Comparison of ENCODE assay signal across 15 cellular contexts in genomic region chr10:48279081-48279751, GRCh38. TPM values are rescaled to one million over a fixed set of nuclear protein-coding genes. Genes with fewer than 3 reads are reported as not detected.
DNase-seq lines count a peak whose midpoint lies in the region; ATAC-seq, FAIRE-seq and TF ChIP-seq lines count a peak whose summit lies in the region.
"Had no signal": no experiment of that assay in that cellular context is flagged by ENCODE, and none has a peak within 500 bp of the region (broad histone marks: within the 10 kb centered on the region; RNA-seq: fewer than 3 reads in every experiment).

No MANE protein-coding gene starts in this region.

- no peaks in the 10 kb centered on the region for H3K4me1 ChIP-seq in gastrocnemius medialis
- H3K4me1 ChIP-seq in pancreas: no peaks in the 10 kb centered on the region
- H3K4me1 ChIP-seq in heart left ventricle: no peaks in the 10 kb centered on the region
- no peaks in the 10 kb centered on the region for H3K4me1 ChIP-seq in gastroesophageal sphincter
- H3K4me1 ChIP-seq: A549 had no signal

- H3K27ac Mint-ChIP-seq in activated naive CD8-positive, alpha-beta T cell treated with anti-CD3 and anti-CD28 coated beads, Interleukin-2, amount 50 U/mL, for 24 hours: no peak overlapping the region
- H3K27ac Mint-ChIP-seq in activated naive CD8-positive, alpha-beta T cell treated with anti-CD3 and anti-CD28 coated beads for 36 hours: no peak overlapping the region
- H3K27ac Mint-ChIP-seq: activated CD4-positive, alpha-beta T cell treated with anti-CD3 and anti-CD28 coated beads for 36 hours; activated naive CD4-positive, alpha-beta T cell treated with anti-CD3 and anti-CD28 coated beads, Interleukin-2, amount 50 U/mL, for 24 hours had no signal

- TF ChIP-seq POLR2A in gastrocnemius medialis (IDR thresholded peaks at IDR 0.05): no peak
- no peak for TF ChIP-seq POLR2A in heart left ventricle (IDR thresholded peaks at IDR 0.05)
- TF ChIP-seq POLR2A in gastroesophageal sphincter (IDR thresholded peaks at IDR 0.05): no peak

- no peak for TF ChIP-seq CTCF in gastrocnemius medialis (IDR thresholded peaks at IDR 0.05 in 4 of 5, conservative IDR thresholded peaks at IDR 0.05 in 1 of 5)
- TF ChIP-seq CTCF in pancreas (IDR thresholded peaks at IDR 0.05): no peak
- TF ChIP-seq CTCF in heart left ventricle (IDR thresholded peaks at IDR 0.05): no peak
- no peak for TF ChIP-seq CTCF in gastroesophageal sphincter (IDR thresholded peaks at IDR 0.05)

- WGBS in pancreas, 2 donors: 77 to 84% methylated on average over 2 of the region's 2 CpGs
- WGBS in heart left ventricle, 4 donors: 82 to 90% (median 85%) methylated on average over 2 of the region's 2 CpGs
- WGBS in gastroesophageal sphincter (ENCODE audit: low coverage in 1 of 2), 2 donors: 80 to 93% methylated on average over 2 of the region's 2 CpGs

- H3K27ac ChIP-seq in gastrocnemius medialis (no peak overlapping the region), pancreas (no peak overlapping the region), heart left ventricle (no peak overlapping the region), gastroesophageal sphincter (no peak overlapping the region)
- H3K27ac ChIP-seq: A549, coronary artery had no signal

- no peaks in the 10 kb centered on the region for H3K4me1 Mint-ChIP-seq in activated naive CD8-positive, alpha-beta T cell treated with anti-CD3 and anti-CD28 coated beads, Interleukin-2, amount 50 U/mL, for 24 hours
- H3K4me1 Mint-ChIP-seq in activated naive CD8-positive, alpha-beta T cell treated with anti-CD3 and anti-CD28 coated beads for 36 hours: no peaks in the 10 kb centered on the region
- H3K4me1 Mint-ChIP-seq: activated CD4-positive, alpha-beta T cell treated with anti-CD3 and anti-CD28 coated beads for 36 hours; activated naive CD4-positive, alpha-beta T cell treated with anti-CD3 and anti-CD28 coated beads, Interleukin-2, amount 50 U/mL, for 24 hours had no signal

- intact Hi-C loops in gastrocnemius medialis (cut with DNase I; ENCODE audit: low total_unique reads): no loop called here
- intact Hi-C loops in pancreas (cut with DNase I): no loop called here
- intact Hi-C loops in heart left ventricle (cut with DNase I): no loop called here

- H3K36me3 ChIP-seq in gastrocnemius medialis (no peaks in the 10 kb centered on the region), pancreas (no peaks in the 10 kb centered on the region), heart left ventricle (no peaks in the 10 kb centered on the region), gastroesophageal sphincter (no peaks in the 10 kb centered on the region)

- no peak overlapping the region for H3K4me3 Mint-ChIP-seq in activated naive CD8-positive, alpha-beta T cell treated with anti-CD3 and anti-CD28 coated beads, Interleukin-2, amount 50 U/mL, for 24 hours
- H3K4me3 Mint-ChIP-seq in activated naive CD8-positive, alpha-beta T cell treated with anti-CD3 and anti-CD28 coated beads for 36 hours: no peak overlapping the region
- H3K4me3 Mint-ChIP-seq: activated CD4-positive, alpha-beta T cell treated with anti-CD3 and anti-CD28 coated beads for 36 hours; activated naive CD4-positive, alpha-beta T cell treated with anti-CD3 and anti-CD28 coated beads, Interleukin-2, amount 50 U/mL, for 24 hours had no signal

- H3K9me3 Mint-ChIP-seq in activated naive CD8-positive, alpha-beta T cell treated with anti-CD3 and anti-CD28 coated beads, Interleukin-2, amount 50 U/mL, for 24 hours: peaks cover 6% of the 10 kb centered on the region
- H3K9me3 Mint-ChIP-seq in activated naive CD8-positive, alpha-beta T cell treated with anti-CD3 and anti-CD28 coated beads for 36 hours: peaks cover 11% of the 10 kb centered on the region

- no peak for DNase-seq in activated naive CD8-positive, alpha-beta T cell treated with anti-CD3 and anti-CD28 coated beads, Interleukin-2, amount 50 U/mL, for 24 hours
- DNase-seq in activated naive CD8-positive, alpha-beta T cell treated with anti-CD3 and anti-CD28 coated beads for 36 hours: no peak
- no peak for DNase-seq in gastrocnemius medialis
- no peak for DNase-seq in pancreas
- DNase-seq in heart left ventricle: no peak
- DNase-seq: activated CD4-positive, alpha-beta T cell treated with anti-CD3 and anti-CD28 coated beads for 36 hours; foreskin melanocyte; NCI-H526 had no signal

- no peak for TF ChIP-seq EP300 in gastroesophageal sphincter (IDR thresholded peaks at IDR 0.05)

- H3K4me3 ChIP-seq in gastrocnemius medialis (no peak overlapping the region), pancreas (no peak overlapping the region), heart left ventricle (no peak overlapping the region), gastroesophageal sphincter (no peak overlapping the region)
- H3K4me3 ChIP-seq: A549, coronary artery had no signal

- in situ Hi-C loops in gastrocnemius medialis (cut with MboI; ENCODE audit: low sequenced_read_pairs in 4 of 4): no loop called here

- no peak for FAIRE-seq in pancreas (lab: Jason Lieb, UNC)
- FAIRE-seq: A549 had no signal

- H3K9me3 ChIP-seq in gastrocnemius medialis (peaks cover 0 to 5% (median 0%) of the 10 kb centered on the region in 3 donors), pancreas (no peaks in the 10 kb centered on the region), heart left ventricle (peaks cover 0 to 16% (median 2%) of the 10 kb centered on the region in 12 donors), gastroesophageal sphincter (peaks cover 0 to 21% (median 0%) of the 10 kb centered on the region in 3 donors)

- H3K27me3 ChIP-seq in gastrocnemius medialis: no peaks in the 10 kb centered on the region
- no peaks in the 10 kb centered on the region for H3K27me3 ChIP-seq in pancreas
- H3K27me3 ChIP-seq in heart left ventricle: no peaks in the 10 kb centered on the region
- H3K27me3 ChIP-seq in gastroesophageal sphincter: peaks cover 6% of the 10 kb centered on the region

- H3K27me3 Mint-ChIP-seq in activated naive CD8-positive, alpha-beta T cell treated with anti-CD3 and anti-CD28 coated beads, Interleukin-2, amount 50 U/mL, for 24 hours: peaks cover 9% of the 10 kb centered on the region
- H3K27me3 Mint-ChIP-seq in activated naive CD8-positive, alpha-beta T cell treated with anti-CD3 and anti-CD28 coated beads for 36 hours: peaks cover 7% of the 10 kb centered on the region

- peak; percentile 43 for ATAC-seq in activated naive CD8-positive, alpha-beta T cell treated with anti-CD3 and anti-CD28 coated beads, Interleukin-2, amount 50 U/mL, for 24 hours
- ATAC-seq in GM21737 (IDR thresholded peaks at IDR 0.05; ENCODE audit: unreplicated experiment): peak; percentile 73
- ATAC-seq in HG03139 (IDR thresholded peaks at IDR 0.05; ENCODE audit: unreplicated experiment): peak; percentile 62
- ATAC-seq in gastrocnemius medialis: no peak
- ATAC-seq in pancreas: no peak
- ATAC-seq in heart left ventricle: no peak
- ATAC-seq in gastroesophageal sphincter: no peak
- ATAC-seq: A549; activated CD4-positive, alpha-beta T cell treated with anti-CD3 and anti-CD28 coated beads for 36 hours; left lobe of liver had no signal

- H3K36me3 Mint-ChIP-seq in activated naive CD8-positive, alpha-beta T cell treated with anti-CD3 and anti-CD28 coated beads, Interleukin-2, amount 50 U/mL, for 24 hours (ENCODE audit: low read depth): no peaks in the 10 kb centered on the region
- H3K36me3 Mint-ChIP-seq in activated naive CD8-positive, alpha-beta T cell treated with anti-CD3 and anti-CD28 coated beads for 36 hours: peaks cover 1% of the 10 kb centered on the region
- H3K36me3 Mint-ChIP-seq: activated naive CD4-positive, alpha-beta T cell treated with anti-CD3 and anti-CD28 coated beads, Interleukin-2, amount 50 U/mL, for 24 hours had no signal

RNA-seq across cellular contexts. Expression of gene FRMPD2, which starts 4.7 kb away (rescaled TPM):
- not detected for total RNA-seq in activated naive CD8-positive, alpha-beta T cell treated with anti-CD3 and anti-CD28 coated beads for 36 hours
- not detected for total RNA-seq in gastrocnemius medialis
- total RNA-seq in pancreas: under 1 TPM; 0.13 to 0.47 (median 0.24) TPM
- under 1 TPM; 0.08 to 0.28 TPM for polyA plus RNA-seq in pancreas
- total RNA-seq in heart left ventricle: under 1 TPM in 2 of 9 donors, not detected in 7; 0.20 to 0.66 TPM
- polyA plus RNA-seq in heart left ventricle: not detected
- under 1 TPM in 1 of 4 donors, not detected in 3; 0.19 TPM for total RNA-seq in gastroesophageal sphincter
- total RNA-seq: activated CD4-positive, alpha-beta T cell treated with anti-CD3 and anti-CD28 coated beads for 36 hours; left lobe of liver had no signal

RNA-seq across cellular contexts. Expression of gene MAPK8, which starts 27.3 kb away (rescaled TPM):
- total RNA-seq in activated naive CD8-positive, alpha-beta T cell treated with anti-CD3 and anti-CD28 coated beads for 36 hours: 10 to 100 TPM; 43.2 to 44.8 TPM
- total RNA-seq in gastrocnemius medialis: 10 to 100 TPM; 25.6 to 52.1 (median 35.4) TPM
- total RNA-seq in pancreas: 10 to 100 TPM; 14.4 to 25.5 (median 17.9) TPM
- 10 to 100 TPM in 1 of 2 donors, 1 to 10 TPM in 1; 4.0 to 12.8 TPM for polyA plus RNA-seq in pancreas
- total RNA-seq in heart left ventricle: 10 to 100 TPM; 22.8 to 36.8 (median 31.8) TPM
- polyA plus RNA-seq in heart left ventricle: 10 to 100 TPM in 1 of 2 donors, 1 to 10 TPM in 1; 4.2 to 17.7 TPM
- total RNA-seq in gastroesophageal sphincter: 10 to 100 TPM; 35.6 to 63.7 (median 40.7) TPM

Comparison
In these comparisons a context has a peak if more than half of its experiments do, and no peak if none do; other contexts are left out.
1. ATAC-seq: peak in activated naive CD8-positive, alpha-beta T cell treated with anti-CD3 and anti-CD28 coated beads, Interleukin-2, amount 50 U/mL, for 24 hours (single experiment), GM21737 (single experiment) and HG03139 (single experiment); none in gastrocnemius medialis (0 of 2), pancreas (0 of 4), heart left ventricle (0 of 4) and gastroesophageal sphincter (single experiment).